ENCODE assay signal across 19 cellular contexts in genomic region chr6:23621026-23621425, GRCh38.
A peak's percentile ranks its signal among the peaks of the same experiment; 100 is the strongest.
DNase-seq lines count a peak whose midpoint lies in the region; ATAC-seq and TF ChIP-seq lines count a peak whose summit lies in the region.
"Had no signal": no experiment of that assay in that cellular context is flagged by ENCODE, and none has a peak within 500 bp of the region (broad histone marks: within the 10 kb centered on the region; RNA-seq: fewer than 3 reads in every experiment).

No MANE protein-coding gene starts in this region.

- no peaks in the 10 kb centered on the region for H3K4me1 ChIP-seq in PC-3 (ENCODE audit: insufficient read depth, low read length)
- H3K4me1 ChIP-seq: SJSA1 had no signal

- H3K9ac ChIP-seq in PC-3 (ENCODE audit: low read length) = no peak overlapping the region

- H3K4me1 Mint-ChIP-seq in neural crest cell = peaks cover 27% of the 10 kb centered on the region

- no TSS peak for BruUV-seq in PC-3 (replicated peaks; lab: Mats Ljungman, UMichigan)

- TF ChIP-seq CTCF in PC-3 (conservative IDR thresholded peaks at IDR 0.05; ENCODE audit: low read depth, low read length) = no peak
- TF ChIP-seq CTCF in neural crest cell (conservative IDR thresholded peaks at IDR 0.05) = no peak

- POLR2A ChIA-PET in PC-3 (lab: Charles Lee; ENCODE audit: unreplicated experiment) = no interaction called here

- no peaks in the 10 kb centered on the region for H3K27me3 Mint-ChIP-seq in neural crest cell (ENCODE audit: low read depth)
- H3K27me3 Mint-ChIP-seq: activated naive CD8-positive, alpha-beta T cell treated with anti-CD3 and anti-CD28 coated beads, Interleukin-2, amount 10 ng/mL, durations not matched to agents 7 days and 5 days; stimulated activated naive CD8-positive, alpha-beta T cell treated with anti-CD3 and anti-CD28 coated beads, Interleukin-15, Interleukin-2, amounts not matched to agents 100 ng/mL and 50 ng/mL, for 24 hours had no signal

- H3K9me3 Mint-ChIP-seq in neural crest cell = peaks cover 3% of the 10 kb centered on the region
- H3K9me3 Mint-ChIP-seq: activated naive CD8-positive, alpha-beta T cell treated with anti-CD3 and anti-CD28 coated beads, Interleukin-2, amount 10 ng/mL, durations not matched to agents 7 days and 5 days had no signal

- H3K9me3 ChIP-seq in PC-3 (ENCODE audit: low read length) = no peaks in the 10 kb centered on the region
- H3K9me3 ChIP-seq: ovary, SJSA1 had no signal

- H3K27ac Mint-ChIP-seq in neural crest cell (ENCODE audit: unreplicated experiment) = peak overlapping the region; percentile 53
- H3K27ac Mint-ChIP-seq: activated naive CD8-positive, alpha-beta T cell treated with anti-CD3 and anti-CD28 coated beads, Interleukin-2, amount 10 ng/mL, durations not matched to agents 7 days and 5 days; stimulated activated naive CD8-positive, alpha-beta T cell treated with anti-CD3 and anti-CD28 coated beads, Interleukin-15, Interleukin-2, amounts not matched to agents 100 ng/mL and 50 ng/mL, for 24 hours had no signal

- peak; percentile 4 for DNase-seq in EL
- no peak for DNase-seq in PC-3
- DNase-seq in fibroblast of gingiva (ENCODE audit: low read depth) = peak; percentile 56
- DNase-seq in neural crest cell (ENCODE audit: low read depth, low spot score) = no peak
- DNase-seq in RPMI8226 = no peak
- no peak for DNase-seq in posterior cingulate gyrus
- DNase-seq in AG08396 (ENCODE audit: low spot score) = no peak
- DNase-seq in Right ventricle myocardium inferior (ENCODE audit: missing footprints) = no peak
- DNase-seq: activated CD4-positive, alpha-beta T cell treated with anti-CD3 and anti-CD28 coated beads, Interleukin-2, amount 50 U/mL, for 4 hours; activated naive CD8-positive, alpha-beta T cell treated with anti-CD3 and anti-CD28 coated beads, Interleukin-2, amount 10 ng/mL, durations not matched to agents 7 days and 5 days; activated T-cell treated with anti-CD3 and anti-CD28 coated beads, Interleukin-2, amount 50 U/mL, for 48 hours; cerebellar nuclear complex; mesendoderm; NCI-H1092 treated with DMSO at 0.1 percent for 48 hours; NCI-H2227 treated with DMSO at 0.1 percent for 48 hours; ovary had no signal

- H3K9me2 ChIP-seq in PC-3 (replicated peaks; ENCODE audit: low read length) = no peaks in the 10 kb centered on the region

- H3K27ac ChIP-seq in PC-3 (ENCODE audit: low read length) = no peak overlapping the region
- H3K27ac ChIP-seq: ovary, SJSA1 had no signal

- H2AFZ ChIP-seq in PC-3 (ENCODE audit: low read length) = peak overlapping the region; percentile 58

- H3K4me3 ChIP-seq in PC-3 (ENCODE audit: low read length) = no peak overlapping the region
- H3K4me3 ChIP-seq: K562, ovary, SJSA1 had no signal

- ATAC-seq in PC-3 (no peak; the same call in 1 of the 2 replicates), Right ventricle myocardium inferior (no peak)
- ATAC-seq: K562 had no signal

- intact Hi-C loops in PC-3 (cut with micrococcal nuclease) = no loop called here
- intact Hi-C loops in posterior cingulate gyrus (cut with DNase I) = no loop called here
- intact Hi-C loops in Right ventricle myocardium inferior (cut with DNase I) = no loop called here

- CTCF ChIA-PET in PC-3 (lab: Charles Lee) = no interaction called here

- H3K4me3 Mint-ChIP-seq in neural crest cell = no peak overlapping the region
- H3K4me3 Mint-ChIP-seq: activated naive CD8-positive, alpha-beta T cell treated with anti-CD3 and anti-CD28 coated beads, Interleukin-2, amount 10 ng/mL, durations not matched to agents 7 days and 5 days; stimulated activated naive CD8-positive, alpha-beta T cell treated with anti-CD3 and anti-CD28 coated beads, Interleukin-15, Interleukin-2, amounts not matched to agents 100 ng/mL and 50 ng/mL, for 24 hours had no signal

- H3K27me3 ChIP-seq in PC-3 (ENCODE audit: low read length) = peaks cover 10% of the 10 kb centered on the region; the same call in 1 of the 2 replicates
- H3K27me3 ChIP-seq: ovary, SJSA1 had no signal

- no peaks in the 10 kb centered on the region for H4K20me1 ChIP-seq in PC-3 (ENCODE audit: low read length)

- no peak overlapping the region for H3K4me2 ChIP-seq in PC-3 (ENCODE audit: low read length)

- no peaks in the 10 kb centered on the region for H3K36me3 ChIP-seq in PC-3 (ENCODE audit: low read depth, low read length)
- H3K36me3 ChIP-seq: ovary, SJSA1 had no signal

- no peaks in the 10 kb centered on the region for H3K79me2 ChIP-seq in PC-3 (ENCODE audit: low read length)

- H3F3A ChIP-seq in PC-3 (ENCODE audit: low read length, unreplicated experiment) = no peaks in the 10 kb centered on the region

- peaks cover 6% of the 10 kb centered on the region for H3K36me3 Mint-ChIP-seq in neural crest cell (ENCODE audit: low read depth)
- H3K36me3 Mint-ChIP-seq: activated naive CD8-positive, alpha-beta T cell treated with anti-CD3 and anti-CD28 coated beads, Interleukin-2, amount 10 ng/mL, durations not matched to agents 7 days and 5 days had no signal

Comparison
In these comparisons a context has a peak if more than half of its experiments do, and no peak if none do; other contexts are left out.
1. DNase-seq: peak in EL (single experiment) and fibroblast of gingiva (single experiment); none in PC-3 (single experiment), neural crest cell (single experiment), RPMI8226 (single experiment), posterior cingulate gyrus (0 of 10), AG08396 (single experiment) and Right ventricle myocardium inferior (single experiment).